8 cellular contexts compared by ENCODE assay signal in genomic region chr3:98521897-98522537, GRCh38. TPM values are rescaled to one million over a fixed set of nuclear protein-coding genes. Genes with fewer than 3 reads are reported as not detected.
DNase-seq lines count a peak whose midpoint lies in the region; ATAC-seq and TF ChIP-seq lines count a peak whose summit lies in the region.

No MANE protein-coding gene starts in this region.

- peaks cover 43% of the 10 kb centered on the region for H3K36me3 ChIP-seq in NT2/D1 (ENCODE audit: insufficient read depth, insufficient read length, low read length)

- peak overlapping the region; percentile 95 for H3K27ac Mint-ChIP-seq in activated T-helper 1 cell treated with anti-CD3 and anti-CD28 coated beads, Interleukin-12 subunit alpha, Interleukin-12 subunit beta, Interleukin-2, Interleukin-4 antibody, amounts not matched to agents 30 ng/mL and 10 ng/mL and 1 ng/mL, durations not matched to agents 14 hours and 24 hours and 36 hours
- H3K27ac Mint-ChIP-seq in nephron progenitor cell: peak overlapping the region; percentile 88

- H3K27ac ChIP-seq in temporal lobe (ENCODE audit: low read depth, low read length): peak overlapping the region; percentile 99

- TF ChIP-seq CTCF in nephron progenitor cell (IDR thresholded peaks at IDR 0.05): no peak

- DNase-seq in AG20443 (ENCODE audit: low spot score) (peak; percentile 60), NT2/D1 (ENCODE audit: low read depth, low spot score) (no peak), fibroblast of peridontal ligament (ENCODE audit: extremely low read depth) (peak; percentile 60), nephron progenitor cell (peak; percentile 32)
- DNase-seq in activated T-helper 1 cell treated with anti-CD3 and anti-CD28 coated beads, Interleukin-12 subunit alpha, Interleukin-12 subunit beta, Interleukin-2, Interleukin-4 antibody, amounts not matched to agents 30 ng/mL and 10 ng/mL and 1 ng/mL, durations not matched to agents 14 hours and 24 hours and 36 hours (ENCODE audit: low spot score): peak; percentile 53

- no peaks in the 10 kb centered on the region for H3K9me3 ChIP-seq in NT2/D1 (ENCODE audit: insufficient read depth, low read length)

- no peaks in the 10 kb centered on the region for H3K4me1 ChIP-seq in NT2/D1 (ENCODE audit: insufficient read depth, insufficient read length)

- H3K27me3 Mint-ChIP-seq in activated T-helper 1 cell treated with anti-CD3 and anti-CD28 coated beads, Interleukin-12 subunit alpha, Interleukin-12 subunit beta, Interleukin-2, Interleukin-4 antibody, amounts not matched to agents 30 ng/mL and 10 ng/mL and 1 ng/mL, durations not matched to agents 14 hours and 24 hours and 36 hours (ENCODE audit: insufficient read depth): no peaks in the 10 kb centered on the region
- H3K27me3 Mint-ChIP-seq in nephron progenitor cell (ENCODE audit: low read depth, poor library complexity): no peaks in the 10 kb centered on the region

- intact Hi-C loops in activated T-helper 1 cell treated with anti-CD3 and anti-CD28 coated beads, Interleukin-12 subunit alpha, Interleukin-12 subunit beta, Interleukin-2, Interleukin-4 antibody, amounts not matched to agents 30 ng/mL and 10 ng/mL and 1 ng/mL, durations not matched to agents 14 hours and 24 hours and 36 hours (cut with micrococcal nuclease): loop anchor here (1.0 to 10.0 kb wide), 13 partner anchors 9 to 1739 kb away; partner anchors contain the start of genes CMSS1, CPOX, CRYBG3 and DCBLD2

- peak overlapping the region; percentile 58 for H3K9ac ChIP-seq in NT2/D1 (ENCODE audit: insufficient read length, low read depth)

- H3K27me3 ChIP-seq in NT2/D1 (ENCODE audit: insufficient read depth, insufficient read length): no peaks in the 10 kb centered on the region

- no peaks in the 10 kb centered on the region for H3K9me3 Mint-ChIP-seq in activated T-helper 1 cell treated with anti-CD3 and anti-CD28 coated beads, Interleukin-12 subunit alpha, Interleukin-12 subunit beta, Interleukin-2, Interleukin-4 antibody, amounts not matched to agents 30 ng/mL and 10 ng/mL and 1 ng/mL, durations not matched to agents 14 hours and 24 hours and 36 hours
- no peaks in the 10 kb centered on the region for H3K9me3 Mint-ChIP-seq in nephron progenitor cell

- H3K36me3 Mint-ChIP-seq in activated T-helper 1 cell treated with anti-CD3 and anti-CD28 coated beads, Interleukin-12 subunit alpha, Interleukin-12 subunit beta, Interleukin-2, Interleukin-4 antibody, amounts not matched to agents 30 ng/mL and 10 ng/mL and 1 ng/mL, durations not matched to agents 14 hours and 24 hours and 36 hours (ENCODE audit: low read depth): peaks cover 52% of the 10 kb centered on the region
- peaks cover 36% of the 10 kb centered on the region for H3K36me3 Mint-ChIP-seq in nephron progenitor cell (ENCODE audit: low read depth)

- H3K4me1 Mint-ChIP-seq in activated T-helper 1 cell treated with anti-CD3 and anti-CD28 coated beads, Interleukin-12 subunit alpha, Interleukin-12 subunit beta, Interleukin-2, Interleukin-4 antibody, amounts not matched to agents 30 ng/mL and 10 ng/mL and 1 ng/mL, durations not matched to agents 14 hours and 24 hours and 36 hours (ENCODE audit: low read depth): peaks cover 77% of the 10 kb centered on the region
- peaks cover 30% of the 10 kb centered on the region for H3K4me1 Mint-ChIP-seq in nephron progenitor cell

- ATAC-seq in GM19025 (IDR thresholded peaks at IDR 0.05; ENCODE audit: low read depth, unreplicated experiment) (peak; percentile 31), HG03196 (IDR thresholded peaks at IDR 0.05; ENCODE audit: unreplicated experiment) (peak; percentile 45)

- peak overlapping the region; percentile 97 for H3K4me3 Mint-ChIP-seq in activated T-helper 1 cell treated with anti-CD3 and anti-CD28 coated beads, Interleukin-12 subunit alpha, Interleukin-12 subunit beta, Interleukin-2, Interleukin-4 antibody, amounts not matched to agents 30 ng/mL and 10 ng/mL and 1 ng/mL, durations not matched to agents 14 hours and 24 hours and 36 hours
- peak overlapping the region; percentile 94 for H3K4me3 Mint-ChIP-seq in nephron progenitor cell

- peak overlapping the region; percentile 70 for H3K4me3 ChIP-seq in NT2/D1 (ENCODE audit: insufficient read length, low read depth)

RNA-seq across cellular contexts. Expression of gene CLDND1, which starts 0.7 kb away (rescaled TPM):
- total RNA-seq in activated T-helper 1 cell treated with anti-CD3 and anti-CD28 coated beads, Interleukin-12 subunit alpha, Interleukin-12 subunit beta, Interleukin-2, Interleukin-4 antibody, amounts not matched to agents 30 ng/mL and 10 ng/mL and 1 ng/mL, durations not matched to agents 14 hours and 24 hours and 36 hours: 314 and 328 TPM in 2 replicates
- 79.4 TPM for total RNA-seq in temporal lobe

RNA-seq across cellular contexts. Expression of gene GPR15, which starts 9.8 kb away (rescaled TPM):
- 5.6 and 6.8 TPM in 2 replicates for total RNA-seq in activated T-helper 1 cell treated with anti-CD3 and anti-CD28 coated beads, Interleukin-12 subunit alpha, Interleukin-12 subunit beta, Interleukin-2, Interleukin-4 antibody, amounts not matched to agents 30 ng/mL and 10 ng/mL and 1 ng/mL, durations not matched to agents 14 hours and 24 hours and 36 hours
- total RNA-seq in temporal lobe: not detected

RNA-seq across cellular contexts. Expression of gene OR5K2, which starts 24.5 kb away (rescaled TPM):
- not detected in 2 replicates for total RNA-seq in activated T-helper 1 cell treated with anti-CD3 and anti-CD28 coated beads, Interleukin-12 subunit alpha, Interleukin-12 subunit beta, Interleukin-2, Interleukin-4 antibody, amounts not matched to agents 30 ng/mL and 10 ng/mL and 1 ng/mL, durations not matched to agents 14 hours and 24 hours and 36 hours
- not detected for total RNA-seq in temporal lobe

RNA-seq across cellular contexts. Expression of gene OR5K1, which starts 59.0 kb away (rescaled TPM):
- total RNA-seq in activated T-helper 1 cell treated with anti-CD3 and anti-CD28 coated beads, Interleukin-12 subunit alpha, Interleukin-12 subunit beta, Interleukin-2, Interleukin-4 antibody, amounts not matched to agents 30 ng/mL and 10 ng/mL and 1 ng/mL, durations not matched to agents 14 hours and 24 hours and 36 hours: not detected in 2 replicates
- not detected for total RNA-seq in temporal lobe
